18 cellular contexts compared by ENCODE assay signal in the genomic region with DNA sequence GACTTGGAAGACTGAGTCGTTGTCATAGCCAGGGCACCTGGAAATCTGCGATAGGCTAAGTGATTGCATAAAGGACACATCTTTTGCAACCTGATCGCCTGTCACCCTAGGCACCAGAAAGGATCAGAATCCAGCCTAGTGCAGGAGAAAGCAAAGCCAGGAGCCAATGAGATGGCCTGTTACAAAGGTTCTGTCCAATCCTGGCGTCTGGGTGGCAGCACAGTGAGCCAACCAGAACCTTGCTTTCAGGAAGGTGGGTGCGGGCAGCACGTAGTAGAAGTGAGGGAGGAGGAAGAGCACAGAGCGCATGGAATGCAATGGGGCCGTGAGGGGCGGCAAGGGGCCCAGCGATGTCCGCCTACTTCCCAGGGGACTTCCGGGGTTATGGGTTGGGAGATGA.
DNase-seq lines count a peak whose midpoint lies in the region; ATAC-seq, FAIRE-seq and TF ChIP-seq lines count a peak whose summit lies in the region.
"Had no signal": no experiment of that assay in that cellular context is flagged by ENCODE, and none has a peak within 500 bp of the region (broad histone marks: within the 10 kb centered on the region; RNA-seq: fewer than 3 reads in every experiment).

No MANE protein-coding gene starts in this region.

- H3K27me3 ChIP-seq in GM23338 (ENCODE audit: insufficient read depth), result no peaks in the 10 kb centered on the region

- no peak overlapping the region for H3K27ac ChIP-seq in GM23338 (ENCODE audit: low read depth)
- H3K27ac ChIP-seq: 22Rv1 had no signal

- H3K27me3 Mint-ChIP-seq in activated CD4-positive, alpha-beta T cell treated with anti-CD3 and anti-CD28 coated beads for 36 hours, result peaks cover 2% of the 10 kb centered on the region
- H3K27me3 Mint-ChIP-seq in activated CD4-positive, alpha-beta T cell treated with anti-CD3 and anti-CD28 coated beads, Interleukin-2, amount 10 ng/mL, durations not matched to agents 24 days and 14 days, result peaks cover 9% of the 10 kb centered on the region
- H3K27me3 Mint-ChIP-seq in GM23338 (ENCODE audit: insufficient read depth, low read depth, poor library complexity), result peaks cover 9% of the 10 kb centered on the region

- no peak for DNase-seq in activated CD4-positive, alpha-beta T cell treated with anti-CD3 and anti-CD28 coated beads for 36 hours
- no peak for DNase-seq in activated CD4-positive, alpha-beta T cell treated with anti-CD3 and anti-CD28 coated beads, Interleukin-2, amount 10 ng/mL, durations not matched to agents 24 days and 14 days
- DNase-seq in GM23338 (ENCODE audit: low spot score) (peak; percentile 14), T-helper 9 cell (peak; percentile 7), left lobe of liver (ENCODE audit: low spot score) (peak; percentile 63), HTR-8/SVneo (ENCODE audit: insufficient read length, low spot score) (no peak), medulla oblongata (ENCODE audit: extremely low spot score) (no peak)
- DNase-seq: erythroblast, hypothalamus, left ventricle myocardium superior, NCI-H446, SHP77 treated with DMSO at 0.1 percent for 48 hours had no signal

- no peak for FAIRE-seq in HTR-8/SVneo (lab: Jason Lieb, UNC)
- FAIRE-seq: D721Med had no signal

- H2AFZ ChIP-seq in GM23338, result no peak overlapping the region

- H3K4me1 ChIP-seq in GM23338 (ENCODE audit: insufficient read depth), result no peaks in the 10 kb centered on the region

- H3F3A ChIP-seq in GM23338 (replicated peaks; ENCODE audit: low read depth), result no peaks in the 10 kb centered on the region

- CTCF ChIA-PET in activated CD4-positive, alpha-beta T cell treated with anti-CD3 and anti-CD28 coated beads for 36 hours (lab: Charles Lee), result interaction anchor here (0.6 to 1.1 kb wide), 3 partner anchors 39 to 171 kb away, joined by 3 to 4 read pairs (median 3); no protein-coding TSS in a partner anchor

- ATAC-seq in activated CD4-positive, alpha-beta T cell treated with anti-CD3 and anti-CD28 coated beads for 36 hours, result no peak
- ATAC-seq in GM23338, result peak; percentile 32
- peak; percentile 44 for ATAC-seq in left lobe of liver
- no peak for ATAC-seq in GM21447 (IDR thresholded peaks at IDR 0.05; ENCODE audit: unreplicated experiment)
- ATAC-seq: left ventricle myocardium superior had no signal

- no peaks in the 10 kb centered on the region for H3K9me2 ChIP-seq in GM23338 (ENCODE audit: insufficient read depth)

- peaks cover 2% of the 10 kb centered on the region for H3K4me1 Mint-ChIP-seq in activated CD4-positive, alpha-beta T cell treated with anti-CD3 and anti-CD28 coated beads for 36 hours
- H3K4me1 Mint-ChIP-seq in activated CD4-positive, alpha-beta T cell treated with anti-CD3 and anti-CD28 coated beads, Interleukin-2, amount 10 ng/mL, durations not matched to agents 24 days and 14 days, result peaks cover 2% of the 10 kb centered on the region
- H3K4me1 Mint-ChIP-seq in GM23338, result no peaks in the 10 kb centered on the region
- H3K4me1 Mint-ChIP-seq: neural crest cell had no signal

- H3K79me2 ChIP-seq in GM23338 (replicated peaks; ENCODE audit: insufficient read depth), result no peaks in the 10 kb centered on the region

- H4K20me1 ChIP-seq in GM23338 (replicated peaks; ENCODE audit: insufficient read depth), result no peaks in the 10 kb centered on the region

- H3K36me3 Mint-ChIP-seq in activated CD4-positive, alpha-beta T cell treated with anti-CD3 and anti-CD28 coated beads for 36 hours (ENCODE audit: low read depth), result no peaks in the 10 kb centered on the region
- no peaks in the 10 kb centered on the region for H3K36me3 Mint-ChIP-seq in activated CD4-positive, alpha-beta T cell treated with anti-CD3 and anti-CD28 coated beads, Interleukin-2, amount 10 ng/mL, durations not matched to agents 24 days and 14 days (ENCODE audit: low read depth)
- no peaks in the 10 kb centered on the region for H3K36me3 Mint-ChIP-seq in GM23338 (ENCODE audit: low read depth)
- H3K36me3 Mint-ChIP-seq: activated naive CD4-positive, alpha-beta T cell treated with anti-CD3 and anti-CD28 coated beads, Interleukin-2, amount 50 U/mL, for 72 hours; type B pancreatic cell had no signal

- H3K27ac Mint-ChIP-seq in activated CD4-positive, alpha-beta T cell treated with anti-CD3 and anti-CD28 coated beads for 36 hours, result peak overlapping the region; percentile 47
- H3K27ac Mint-ChIP-seq in activated CD4-positive, alpha-beta T cell treated with anti-CD3 and anti-CD28 coated beads, Interleukin-2, amount 10 ng/mL, durations not matched to agents 24 days and 14 days, result no peak overlapping the region
- H3K27ac Mint-ChIP-seq in GM23338, result no peak overlapping the region
- H3K27ac Mint-ChIP-seq: type B pancreatic cell had no signal

- H3K4me3 Mint-ChIP-seq in activated CD4-positive, alpha-beta T cell treated with anti-CD3 and anti-CD28 coated beads for 36 hours, result no peak overlapping the region
- no peak overlapping the region for H3K4me3 Mint-ChIP-seq in activated CD4-positive, alpha-beta T cell treated with anti-CD3 and anti-CD28 coated beads, Interleukin-2, amount 10 ng/mL, durations not matched to agents 24 days and 14 days
- no peak overlapping the region for H3K4me3 Mint-ChIP-seq in GM23338
- H3K4me3 Mint-ChIP-seq: neural crest cell, type B pancreatic cell had no signal

- no peak overlapping the region for H3K4me3 ChIP-seq in GM23338

- POLR2A ChIA-PET in activated CD4-positive, alpha-beta T cell treated with anti-CD3 and anti-CD28 coated beads for 36 hours (lab: Charles Lee), result no interaction called here

- H3K9me3 Mint-ChIP-seq in activated CD4-positive, alpha-beta T cell treated with anti-CD3 and anti-CD28 coated beads for 36 hours (ENCODE audit: low read depth), result no peaks in the 10 kb centered on the region
- no peaks in the 10 kb centered on the region for H3K9me3 Mint-ChIP-seq in activated CD4-positive, alpha-beta T cell treated with anti-CD3 and anti-CD28 coated beads, Interleukin-2, amount 10 ng/mL, durations not matched to agents 24 days and 14 days
- no peaks in the 10 kb centered on the region for H3K9me3 Mint-ChIP-seq in GM23338
- H3K9me3 Mint-ChIP-seq: activated naive CD4-positive, alpha-beta T cell treated with anti-CD3 and anti-CD28 coated beads, Interleukin-2, amount 50 U/mL, for 72 hours; neural crest cell; type B pancreatic cell had no signal

- intact Hi-C loops in activated CD4-positive, alpha-beta T cell treated with anti-CD3 and anti-CD28 coated beads for 36 hours (cut with DNase I, micrococcal nuclease), result loop anchor here (10.0 kb wide), 2 partner anchors 94 to 324 kb away; no protein-coding TSS in a partner anchor
- intact Hi-C loops in activated CD4-positive, alpha-beta T cell treated with anti-CD3 and anti-CD28 coated beads, Interleukin-2, amount 10 ng/mL, durations not matched to agents 24 days and 14 days (cut with micrococcal nuclease), result no loop called here

- H3K36me3 ChIP-seq in GM23338 (ENCODE audit: insufficient read depth), result no peaks in the 10 kb centered on the region

- H3K4me2 ChIP-seq in GM23338, result no peak overlapping the region

- no peak for TF ChIP-seq CTCF in GM23338 (conservative IDR thresholded peaks at IDR 0.05; ENCODE audit: low read depth in 2 of 2)

Comparison
In these comparisons a context has a peak if more than half of its experiments do, and no peak if none do; other contexts are left out.
1. ATAC-seq: peak in GM23338 (single experiment) and left lobe of liver (single experiment); none in activated CD4-positive, alpha-beta T cell treated with anti-CD3 and anti-CD28 coated beads for 36 hours (single experiment) and GM21447 (single experiment).
2. DNase-seq: peak in GM23338 (single experiment), T-helper 9 cell (single experiment) and left lobe of liver (single experiment); none in activated CD4-positive, alpha-beta T cell treated with anti-CD3 and anti-CD28 coated beads for 36 hours (single experiment), activated CD4-positive, alpha-beta T cell treated with anti-CD3 and anti-CD28 coated beads, Interleukin-2, amount 10 ng/mL, durations not matched to agents 24 days and 14 days (single experiment), HTR-8/SVneo (single experiment) and medulla oblongata (single experiment).